In the genomic region with DNA sequence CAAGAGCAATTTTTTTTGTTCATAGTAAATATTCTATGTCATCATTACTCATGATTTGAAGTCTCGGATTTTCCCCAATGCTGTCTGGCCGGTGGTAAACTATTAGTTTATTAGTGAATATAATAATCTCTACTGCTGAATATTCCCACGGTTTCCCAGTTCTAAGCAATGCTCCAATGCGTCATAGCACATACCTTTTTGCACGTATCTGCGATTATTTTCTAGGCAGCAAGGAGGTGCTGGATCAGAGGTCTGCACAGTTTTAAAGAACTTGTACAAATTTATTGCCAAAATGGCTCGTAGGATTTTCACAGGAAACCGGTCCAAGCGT, we compare ENCODE assay signal across 8 cellular contexts. TPM values are rescaled to one million over a fixed set of nuclear protein-coding genes. Genes with fewer than 3 reads are reported as not detected.
DNase-seq lines count a peak whose midpoint lies in the region; ATAC-seq and TF ChIP-seq lines count a peak whose summit lies in the region.

No MANE protein-coding gene starts in this region.

- peaks cover 4 to 37% of the 10 kb centered on the region in 2 donors for H3K36me3 Mint-ChIP-seq in activated naive CD4-positive, alpha-beta T cell treated with anti-CD3 and anti-CD28 coated beads, Interleukin-2, amount 50 U/mL, for 72 hours

- no peaks in the 10 kb centered on the region for H3K9me3 ChIP-seq in hepatocyte (ENCODE audit: low read depth)
- H3K9me3 ChIP-seq in smooth muscle cell (replicated peaks; ENCODE audit: low read depth) = no peaks in the 10 kb centered on the region

- no peaks in the 10 kb centered on the region for H3K4me1 ChIP-seq in hepatocyte (ENCODE audit: insufficient read depth)
- H3K4me1 ChIP-seq in smooth muscle cell (ENCODE audit: low read depth) = no peaks in the 10 kb centered on the region

- H2AFZ ChIP-seq in hepatocyte (peak overlapping the region; percentile 57), smooth muscle cell (ENCODE audit: low read depth) (peak overlapping the region; percentile 67)

- H3K9me2 ChIP-seq in hepatocyte (replicated peaks; ENCODE audit: insufficient read depth) = no peaks in the 10 kb centered on the region

- H3K27ac Mint-ChIP-seq in activated naive CD4-positive, alpha-beta T cell treated with anti-CD3 and anti-CD28 coated beads, Interleukin-2, amount 50 U/mL, for 72 hours = peak overlapping the region; percentile 90 to 99

- H3K36me3 ChIP-seq in hepatocyte (replicated peaks; ENCODE audit: insufficient read depth, low read depth) (no peaks in the 10 kb centered on the region), smooth muscle cell (ENCODE audit: low read depth) (no peaks in the 10 kb centered on the region)

- no peak overlapping the region for H3K27ac ChIP-seq in hepatocyte
- H3K27ac ChIP-seq in smooth muscle cell (ENCODE audit: low read depth) = peak overlapping the region; percentile 2

- no peak for ATAC-seq in activated naive CD4-positive, alpha-beta T cell treated with anti-CD3 and anti-CD28 coated beads, Interleukin-2, amount 50 U/mL, for 72 hours

- TF ChIP-seq CTCF in hepatocyte (IDR thresholded peaks at IDR 0.05; ENCODE audit: poor library complexity) = no peak
- no peak for TF ChIP-seq CTCF in smooth muscle cell (IDR thresholded peaks at IDR 0.05; ENCODE audit: borderline replicate concordance, insufficient read depth, poor library complexity, severe bottlenecking)

- WGBS in hepatocyte (ENCODE audit: low lambda C conversion rate, missing lambda C conversion rate) = 33% methylated on average over 9 of the region's 9 CpGs
- WGBS in smooth muscle cell (ENCODE audit: low lambda C conversion rate) = 21% methylated on average over 9 of the region's 9 CpGs

- peak overlapping the region; percentile 63 for H3K9ac ChIP-seq in smooth muscle cell (ENCODE audit: low read depth)

- H3F3A ChIP-seq in smooth muscle cell (ENCODE audit: low read depth) = no peaks in the 10 kb centered on the region

- H3K79me2 ChIP-seq in hepatocyte (no peaks in the 10 kb centered on the region), smooth muscle cell (ENCODE audit: low read depth) (no peaks in the 10 kb centered on the region)

- peaks cover 0 to 4% of the 10 kb centered on the region in 2 donors for H3K9me3 Mint-ChIP-seq in activated naive CD4-positive, alpha-beta T cell treated with anti-CD3 and anti-CD28 coated beads, Interleukin-2, amount 50 U/mL, for 72 hours

- H3K4me3 ChIP-seq in hepatocyte = peak overlapping the region; percentile 28
- peak overlapping the region; percentile 52 for H3K4me3 ChIP-seq in smooth muscle cell

- peak overlapping the region; percentile 91 for H3K4me2 ChIP-seq in hepatocyte
- H3K4me2 ChIP-seq in smooth muscle cell = peak overlapping the region; percentile 90

- peak; percentile 17 for DNase-seq in activated CD4-positive, CD25-positive, alpha-beta regulatory T cell treated with anti-CD3 and anti-CD28 coated beads, Interleukin-2, amount 50 U/mL, for 72 hours
- DNase-seq in activated CD4-positive, CD25-positive, alpha-beta regulatory T cell (lab: John Stamatoyannopoulos, UW) = no peak
- no peak for DNase-seq in activated naive CD4-positive, alpha-beta T cell treated with anti-CD3 and anti-CD28 coated beads, Interleukin-2, amount 50 U/mL, for 72 hours (ENCODE audit: low spot score in 2 of 2)
- DNase-seq in hepatocyte (ENCODE audit: low spot score) (peak; percentile 44), smooth muscle cell (lab: John Stamatoyannopoulos, UW; ENCODE audit: unreplicated experiment) (no peak), T-helper 2 cell (no peak), NCI-H2196 (lab: John Stamatoyannopoulos, UW; ENCODE audit: unreplicated experiment) (no peak), NCI-H1417 (lab: John Stamatoyannopoulos, UW) (no peak)

- no peaks in the 10 kb centered on the region for H3K27me3 ChIP-seq in hepatocyte
- H3K27me3 ChIP-seq in smooth muscle cell (ENCODE audit: low read depth) = no peaks in the 10 kb centered on the region

- H4K20me1 ChIP-seq in hepatocyte (ENCODE audit: insufficient read depth, poor library complexity, severe bottlenecking) = no peaks in the 10 kb centered on the region
- no peaks in the 10 kb centered on the region for H4K20me1 ChIP-seq in smooth muscle cell (ENCODE audit: low read depth)

RNA-seq across cellular contexts. Expression of gene TCF7, which starts 43.9 kb away (rescaled TPM):
- 100 to 1,000 TPM in 1 of 2 donors, 10 to 100 TPM in 1; 93.5 to 229 TPM for total RNA-seq in activated naive CD4-positive, alpha-beta T cell treated with anti-CD3 and anti-CD28 coated beads, Interleukin-2, amount 50 U/mL, for 72 hours
- total RNA-seq in hepatocyte (5.1 and 7.5 TPM in 2 replicates), smooth muscle cell (1.8 and 3.2 TPM in 2 replicates)
- polyA plus RNA-seq in hepatocyte (5.7 and 8.1 TPM in 2 replicates), smooth muscle cell (3.4 and 10.8 TPM in 2 replicates)

Comparison
In these comparisons a context has a peak if more than half of its experiments do, and no peak if none do; other contexts are left out.
1. DNase-seq: peak in activated CD4-positive, CD25-positive, alpha-beta regulatory T cell treated with anti-CD3 and anti-CD28 coated beads, Interleukin-2, amount 50 U/mL, for 72 hours (single experiment) and hepatocyte (single experiment); none in activated CD4-positive, CD25-positive, alpha-beta regulatory T cell (0 of 4), activated naive CD4-positive, alpha-beta T cell treated with anti-CD3 and anti-CD28 coated beads, Interleukin-2, amount 50 U/mL, for 72 hours (0 of 2), smooth muscle cell (single experiment), T-helper 2 cell (0 of 5), NCI-H2196 (single experiment) and NCI-H1417 (0 of 3).
2. RNA of gene TCF7, which starts 43.9 kb away (total RNA-seq): 93.5 to 229 TPM in activated naive CD4-positive, alpha-beta T cell treated with anti-CD3 and anti-CD28 coated beads, Interleukin-2, amount 50 U/mL, for 72 hours; 5.1 to 7.5 TPM in hepatocyte and 1.8 to 3.2 TPM in smooth muscle cell; every median in the first group is over 10 times any median in the second.